Comparison of ENCODE assay signal across 1 cellular context in the genomic region with DNA sequence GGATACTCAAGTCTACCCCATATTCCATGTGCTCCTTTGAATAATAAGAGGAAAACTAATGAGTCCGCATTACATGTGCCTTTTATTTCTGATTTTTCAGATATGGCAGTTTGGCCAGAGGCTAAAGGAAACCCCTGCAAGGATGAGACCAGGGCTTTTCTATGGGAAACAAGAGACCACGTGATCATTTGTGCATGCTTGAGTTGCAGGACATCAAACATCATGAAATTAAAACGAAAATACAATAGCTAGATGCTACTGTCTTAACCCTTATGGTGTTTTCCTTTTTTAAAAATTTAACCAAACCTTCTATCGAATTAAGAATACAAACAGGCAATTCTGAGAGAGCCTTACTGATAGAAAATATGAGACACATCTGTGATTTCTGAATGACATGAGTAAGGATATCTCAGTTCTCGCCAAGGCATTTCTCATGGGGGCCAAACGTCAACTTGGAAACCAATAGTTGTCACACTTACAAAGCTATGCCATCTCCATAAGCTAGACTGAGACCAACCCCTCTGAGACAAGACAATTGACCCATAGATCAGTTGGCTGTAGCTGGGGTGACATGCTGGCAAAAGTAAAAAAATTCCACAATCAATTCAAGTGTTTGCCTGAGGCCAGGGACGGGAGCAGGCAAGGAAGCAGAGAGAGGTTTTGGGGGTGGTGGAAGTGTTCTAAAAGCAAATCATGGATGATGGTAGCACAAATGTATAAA.
TF ChIP-seq lines count a peak whose summit lies in the region.

No MANE protein-coding gene starts in this region.

TF ChIP-seq in GM12878, 131 proteins besides CTCF, POLR2A, EP300 and RAD21:
- TF ChIP-seq, protein P1, sequence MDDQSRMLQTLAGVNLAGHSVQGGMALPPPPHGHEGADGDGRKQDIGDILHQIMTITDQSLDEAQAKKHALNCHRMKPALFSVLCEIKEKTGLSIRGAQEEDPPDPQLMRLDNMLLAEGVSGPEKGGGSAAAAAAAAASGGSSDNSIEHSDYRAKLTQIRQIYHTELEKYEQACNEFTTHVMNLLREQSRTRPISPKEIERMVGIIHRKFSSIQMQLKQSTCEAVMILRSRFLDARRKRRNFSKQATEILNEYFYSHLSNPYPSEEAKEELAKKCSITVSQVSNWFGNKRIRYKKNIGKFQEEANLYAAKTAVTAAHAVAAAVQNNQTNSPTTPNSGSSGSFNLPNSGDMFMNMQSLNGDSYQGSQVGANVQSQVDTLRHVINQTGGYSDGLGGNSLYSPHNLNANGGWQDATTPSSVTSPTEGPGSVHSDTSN (IDR thresholded peaks at IDR 0.05; ENCODE audit: insufficient replicate concordance, low read depth, low read length): peak; percentile 17
- no peak for TF ChIP-seq JUND (IDR thresholded peaks at IDR 0.05; ENCODE audit: low read depth, low read length)
- peak; percentile 76 for TF ChIP-seq RAD51 (IDR thresholded peaks at IDR 0.05)
